19 cellular contexts compared by ENCODE assay signal in genomic region chr18:39462436-39462835, GRCh38.
DNase-seq lines count a peak whose midpoint lies in the region; ATAC-seq, FAIRE-seq and TF ChIP-seq lines count a peak whose summit lies in the region.
"Had no signal": no experiment of that assay in that cellular context is flagged by ENCODE, and none has a peak within 500 bp of the region (broad histone marks: within the 10 kb centered on the region; RNA-seq: fewer than 3 reads in every experiment).

No MANE protein-coding gene starts in this region.

- no peaks in the 10 kb centered on the region for H3K4me1 ChIP-seq in small intestine (ENCODE audit: control insufficient read depth in 2 of 2, insufficient read depth in 1 of 2, low read depth in 1 of 2, low read length in 1 of 2)

- no peak for FAIRE-seq in small intestine (lab: Jason Lieb, UNC)
- FAIRE-seq: D721Med had no signal

- no peak overlapping the region for H3K4me3 ChIP-seq in small intestine (ENCODE audit: low read depth in 1 of 2, low read length in 2 of 2)
- H3K4me3 ChIP-seq: SK-N-MC had no signal

- H3K27me3 ChIP-seq in small intestine (ENCODE audit: control insufficient read depth in 2 of 2, insufficient read depth in 2 of 2, low read length in 2 of 2): no peaks in the 10 kb centered on the region

- no peaks in the 10 kb centered on the region for H3K9me3 ChIP-seq in small intestine (ENCODE audit: control insufficient read depth, low read depth)

- DNase-seq in Caki2 (ENCODE audit: low read depth) (peak; percentile 10), HT1080 (ENCODE audit: low read depth) (peak; percentile 84), chondrocyte (ENCODE audit: low spot score) (no peak), iris pigment epithelial cell (ENCODE audit: low read depth) (peak; percentile 74), small intestine (no peak), CD14-positive monocyte (ENCODE audit: low spot score) (no peak)
- DNase-seq: activated CD4-positive, alpha-beta T cell treated with anti-CD3 and anti-CD28 coated beads for 4 hours; activated naive CD4-positive, alpha-beta T cell treated with anti-CD3 and anti-CD28 coated beads, Interleukin-2, amount 50 U/mL, for 16 hours; AML-193; effector memory CD8-positive, alpha-beta T cell; KBM-7; NCI-H1105; NCI-H2107; NCI-H526 treated with DMSO at 0.1 percent for 48 hours; T1000 had no signal

- WGBS in small intestine, 3 donors: 70 to 77% (median 77%) methylated on average over 1 of the region's 1 CpG

- H3K27me3 Mint-ChIP-seq in chondrocyte (ENCODE audit: low read depth) (no peaks in the 10 kb centered on the region), CD14-positive monocyte (ENCODE audit: low read depth in 3 of 3) (no peaks in the 10 kb centered on the region)
- H3K27me3 Mint-ChIP-seq: effector memory CD8-positive, alpha-beta T cell had no signal

- TF ChIP-seq CTCF in chondrocyte (IDR thresholded peaks at IDR 0.05): no peak
- no peak for TF ChIP-seq CTCF in CD14-positive monocyte (IDR thresholded peaks at IDR 0.05)

- H3K36me3 ChIP-seq in small intestine (ENCODE audit: control insufficient read depth in 2 of 2, insufficient read depth in 2 of 2, low read length in 2 of 2): no peaks in the 10 kb centered on the region

- H3K27ac Mint-ChIP-seq in chondrocyte (ENCODE audit: unreplicated experiment) (peak overlapping the region; percentile 29), CD14-positive monocyte (peak overlapping the region in 1 of 7 donors; percentile 5)
- H3K27ac Mint-ChIP-seq: effector memory CD8-positive, alpha-beta T cell had no signal

- intact Hi-C loops in CD14-positive monocyte (cut with micrococcal nuclease): no loop called here

- H3K4me1 Mint-ChIP-seq in chondrocyte (ENCODE audit: low read depth): no peaks in the 10 kb centered on the region
- no peaks in the 10 kb centered on the region for H3K4me1 Mint-ChIP-seq in CD14-positive monocyte

- in situ Hi-C loops in Caki2 (cut with HindIII; ENCODE audit: low pct_unique_long_range_greater_than_20kb, low sequenced_read_pairs): no loop called here

- ATAC-seq in SK-N-SH treated with all-trans-retinoic acid at 6 μM for 48 hours (no peak), GM18511 (IDR thresholded peaks at IDR 0.05; ENCODE audit: unreplicated experiment) (no peak)
- ATAC-seq: effector memory CD8-positive, alpha-beta T cell had no signal

- H3K27ac ChIP-seq in small intestine (ENCODE audit: low read depth in 1 of 2, low read length in 1 of 2): no peak overlapping the region
- H3K27ac ChIP-seq: SK-N-MC had no signal

- H3K9me3 Mint-ChIP-seq in chondrocyte (ENCODE audit: low read depth) (peaks cover 2% of the 10 kb centered on the region), CD14-positive monocyte (peaks cover 2 to 15% (median 9%) of the 10 kb centered on the region in 7 donors)

- H3K4me3 Mint-ChIP-seq in chondrocyte (ENCODE audit: unreplicated experiment) (no peak overlapping the region), CD14-positive monocyte (no peak overlapping the region)
- H3K4me3 Mint-ChIP-seq: effector memory CD8-positive, alpha-beta T cell had no signal

- H3K36me3 Mint-ChIP-seq in chondrocyte (ENCODE audit: low read depth) (no peaks in the 10 kb centered on the region), CD14-positive monocyte (peaks cover 0 to 1% of the 10 kb centered on the region in 2 donors)

TF ChIP-seq in SK-N-SH treated with all-trans-retinoic acid at 6 μM for 48 hours, 23 proteins besides CTCF, POLR2A, EP300 and RAD21 (continues in another document):
- TF ChIP-seq OSR1 (CRISPR knock-in tag; IDR thresholded peaks at IDR 0.05) (no peak), ZNF565 (CRISPR knock-in tag; conservative IDR thresholded peaks at IDR 0.05; ENCODE audit: low read depth) (no peak), ZFP3 (CRISPR knock-in tag; IDR thresholded peaks at IDR 0.05) (no peak), ARNTL (CRISPR knock-in tag; IDR thresholded peaks at IDR 0.05; ENCODE audit: borderline replicate concordance, low read depth) (no peak), PATZ1 (CRISPR knock-in tag; IDR thresholded peaks at IDR 0.05; ENCODE audit: borderline replicate concordance) (no peak), CREB5 (CRISPR knock-in tag; IDR thresholded peaks at IDR 0.05; ENCODE audit: low read depth) (no peak), RARB (CRISPR knock-in tag; IDR thresholded peaks at IDR 0.05) (no peak), ESRRG (CRISPR knock-in tag; IDR thresholded peaks at IDR 0.05) (no peak), ZC3H10 (CRISPR knock-in tag; IDR thresholded peaks at IDR 0.05) (no peak), POU6F1 (CRISPR knock-in tag; IDR thresholded peaks at IDR 0.05; ENCODE audit: borderline replicate concordance, low read depth) (no peak), SNAI2 (CRISPR knock-in tag; IDR thresholded peaks at IDR 0.05) (no peak), ZFP30 (CRISPR knock-in tag; IDR thresholded peaks at IDR 0.05) (no peak), CSRNP3 (CRISPR knock-in tag; IDR thresholded peaks at IDR 0.05) (no peak), GLIS3 (CRISPR knock-in tag; IDR thresholded peaks at IDR 0.05) (no peak), ISL1 (CRISPR knock-in tag; IDR thresholded peaks at IDR 0.05) (no peak)

Comparison
In these comparisons a context has a peak if more than half of its experiments do, and no peak if none do; other contexts are left out.
1. DNase-seq: peak in Caki2 (single experiment), HT1080 (single experiment) and iris pigment epithelial cell (single experiment); none in chondrocyte (single experiment), small intestine (single experiment) and CD14-positive monocyte (single experiment).